8 cellular contexts compared by ENCODE assay signal in genomic region chr16:705748-706188, GRCh38. TPM values are rescaled to one million over a fixed set of nuclear protein-coding genes. Genes with fewer than 3 reads are reported as not detected.
DNase-seq lines count a peak whose midpoint lies in the region; ATAC-seq and TF ChIP-seq lines count a peak whose summit lies in the region.

FBXL16 (minus strand) TSS chr16:705801; CDS start chr16:697405, 8,396 bp downstream.

- no peaks in the 10 kb centered on the region for H3K36me3 Mint-ChIP-seq in T-helper 2 cell treated with Interferon-gamma antibody and Interleukin-4, amounts not matched to agents 5 μg/mL and 100 μg/mL, for 36 hours (ENCODE audit: low read depth)
- no peaks in the 10 kb centered on the region for H3K36me3 Mint-ChIP-seq in stimulated activated memory B cell treated with anti-CD40 and anti-IgM and Interleukin-4, amounts not matched to agents 10 μg/mL and 1 μg/mL and 100 μg/mL, for 72 hours

- no peak for TF ChIP-seq POLR2A in esophagus squamous epithelium (IDR thresholded peaks at IDR 0.05)

- H3K4me3 Mint-ChIP-seq in T-helper 2 cell treated with Interferon-gamma antibody and Interleukin-4, amounts not matched to agents 5 μg/mL and 100 μg/mL, for 36 hours, result no peak within 1 kb of the TSS
- peak within 1 kb of the TSS; percentile 9 for H3K4me3 Mint-ChIP-seq in stimulated activated memory B cell treated with anti-CD40 and anti-IgM and Interleukin-4, amounts not matched to agents 10 μg/mL and 1 μg/mL and 100 μg/mL, for 72 hours

- no peaks in the 10 kb centered on the region for H3K9me3 Mint-ChIP-seq in T-helper 2 cell treated with Interferon-gamma antibody and Interleukin-4, amounts not matched to agents 5 μg/mL and 100 μg/mL, for 36 hours
- no peaks in the 10 kb centered on the region for H3K9me3 Mint-ChIP-seq in stimulated activated memory B cell treated with anti-CD40 and anti-IgM and Interleukin-4, amounts not matched to agents 10 μg/mL and 1 μg/mL and 100 μg/mL, for 72 hours

- no peaks in the 10 kb centered on the region for H3K4me1 Mint-ChIP-seq in T-helper 2 cell treated with Interferon-gamma antibody and Interleukin-4, amounts not matched to agents 5 μg/mL and 100 μg/mL, for 36 hours (ENCODE audit: low read depth)
- peaks cover 12% of the 10 kb centered on the region for H3K4me1 Mint-ChIP-seq in stimulated activated memory B cell treated with anti-CD40 and anti-IgM and Interleukin-4, amounts not matched to agents 10 μg/mL and 1 μg/mL and 100 μg/mL, for 72 hours

- ATAC-seq in stimulated activated memory B cell treated with anti-CD40 and anti-IgM and Interleukin-4, amounts not matched to agents 10 μg/mL and 1 μg/mL and 100 μg/mL, for 72 hours, result no peak
- ATAC-seq in left ventricle myocardium superior, result no peak

- no peak for TF ChIP-seq CTCF in esophagus squamous epithelium (IDR thresholded peaks at IDR 0.05)

- no peak for DNase-seq in T-helper 2 cell treated with Interferon-gamma antibody and Interleukin-4, amounts not matched to agents 5 μg/mL and 100 μg/mL, for 36 hours (ENCODE audit: low spot score)
- DNase-seq in NCI-H526 treated with DMSO at 0.1 percent for 48 hours (lab: John Stamatoyannopoulos, UW) (peak; percentile 17), esophagus squamous epithelium (lab: John Stamatoyannopoulos, UW) (no peak), ecto neural progenitor cell (ENCODE audit: low spot score) (no peak), left ventricle myocardium superior (no peak)
- DNase-seq in stimulated activated CD4-positive, alpha-beta T cell treated with anti-CD3 and anti-CD28 coated beads, Interleukin-2, amount 100 ng/mL, for 24 hours, result no peak

- no peaks in the 10 kb centered on the region for H3K36me3 ChIP-seq in esophagus squamous epithelium

- no CpG with 5 or more reads among the region's 74 CpGs for WGBS in esophagus squamous epithelium, 2 donors

- peaks cover 32 to 100% (median 58%) of the 10 kb centered on the region in 4 donors for H3K27me3 ChIP-seq in esophagus squamous epithelium

- peaks cover 58% of the 10 kb centered on the region for H3K27me3 Mint-ChIP-seq in T-helper 2 cell treated with Interferon-gamma antibody and Interleukin-4, amounts not matched to agents 5 μg/mL and 100 μg/mL, for 36 hours (ENCODE audit: low read depth)
- peaks cover 89% of the 10 kb centered on the region for H3K27me3 Mint-ChIP-seq in stimulated activated memory B cell treated with anti-CD40 and anti-IgM and Interleukin-4, amounts not matched to agents 10 μg/mL and 1 μg/mL and 100 μg/mL, for 72 hours

- peaks cover 10 to 56% (median 23%) of the 10 kb centered on the region in 3 donors for H3K4me1 ChIP-seq in esophagus squamous epithelium

- intact Hi-C loops in T-helper 2 cell treated with Interferon-gamma antibody and Interleukin-4, amounts not matched to agents 100 ng/mL and 5 ng/mL, for 36 hours (cut with micrococcal nuclease), result no loop called here
- intact Hi-C loops in esophagus squamous epithelium (cut with DNase I) (no loop called here), left ventricle myocardium superior (cut with micrococcal nuclease) (no loop called here)

- no peak within 1 kb of the TSS for H3K27ac ChIP-seq in esophagus squamous epithelium

- H3K4me3 ChIP-seq in esophagus squamous epithelium, result peak within 1 kb of the TSS in 3 of 4 donors; percentile 6 to 53 (median 41)

- H3K27ac Mint-ChIP-seq in T-helper 2 cell treated with Interferon-gamma antibody and Interleukin-4, amounts not matched to agents 5 μg/mL and 100 μg/mL, for 36 hours, result no peak within 1 kb of the TSS
- H3K27ac Mint-ChIP-seq in stimulated activated memory B cell treated with anti-CD40 and anti-IgM and Interleukin-4, amounts not matched to agents 10 μg/mL and 1 μg/mL and 100 μg/mL, for 72 hours, result no peak within 1 kb of the TSS

- H3K9me3 ChIP-seq in esophagus squamous epithelium, result no peaks in the 10 kb centered on the region

RNA-seq across cellular contexts. Expression of gene FBXL16, which starts in this region (rescaled TPM):
- 12.0 TPM in 2 replicates for total RNA-seq in T-helper 2 cell treated with Interferon-gamma antibody and Interleukin-4, amounts not matched to agents 100 ng/mL and 5 ng/mL, for 36 hours
- total RNA-seq in esophagus squamous epithelium, result 1 to 10 TPM; 2.2 to 8.4 (median 3.7) TPM
- 0.99 TPM for total RNA-seq in left ventricle myocardium superior
